23 cellular contexts compared by ENCODE assay signal in the genomic region with DNA sequence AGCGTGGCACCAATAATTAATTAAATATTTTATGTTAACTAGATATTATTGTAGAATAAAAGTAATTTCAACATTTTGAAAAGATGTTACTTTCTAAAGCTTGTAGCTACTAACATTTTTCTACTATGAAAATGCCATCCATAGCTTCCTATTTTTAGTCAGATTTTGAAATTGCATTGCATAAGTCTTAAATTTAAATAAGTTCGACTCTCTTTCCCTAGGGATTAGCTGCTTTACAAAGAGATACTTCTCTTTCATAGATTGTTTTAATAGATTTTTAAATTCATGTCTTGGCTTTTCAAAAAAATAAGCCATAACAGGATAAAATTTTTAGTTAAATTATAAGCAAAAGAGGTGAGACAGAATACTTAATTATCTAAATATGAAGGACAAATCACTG.
"Had no signal": no experiment of that assay in that cellular context is flagged by ENCODE, and none has a peak within 500 bp of the region (broad histone marks: within the 10 kb centered on the region; RNA-seq: fewer than 3 reads in every experiment).

No MANE protein-coding gene starts in this region.

- H3K36me3 Mint-ChIP-seq: memory B cell; mesothelial cell of epicardium; stimulated activated naive B cell treated with anti-CD40 and anti-IgM and Interleukin-4, amounts not matched to agents 10 μg/mL and 1 μg/mL and 100 μg/mL, for 72 hours had no signal

- H3K9me3 Mint-ChIP-seq: endodermal cell; neural crest cell; stimulated activated naive B cell treated with anti-CD40 and anti-IgM and Interleukin-4, amounts not matched to agents 10 μg/mL and 1 μg/mL and 100 μg/mL, for 72 hours had no signal

- ATAC-seq: heart right ventricle; natural killer cell; sciatic nerve; stimulated activated naive B cell treated with anti-CD40 and anti-IgM and Interleukin-4, amounts not matched to agents 10 μg/mL and 1 μg/mL and 100 μg/mL, for 72 hours; stimulated activated naive CD8-positive, alpha-beta T cell treated with anti-CD3 and anti-CD28 coated beads, Interleukin-15, amount 100 ng/mL, for 72 hours had no signal

- DNase-seq: colonic mucosa; effector CD4-positive, alpha-beta T cell; endodermal cell; erythroblast; heart right ventricle; hypothalamus; islet precursor cell; left lung; lower lobe of right lung; natural killer cell; posterior cingulate gyrus; stimulated activated CD4-positive, alpha-beta T cell treated with anti-CD3 and anti-CD28 coated beads, Interleukin-2, amount 100 ng/mL, for 24 hours; stimulated activated CD4-positive, alpha-beta T cell treated with anti-CD3 and anti-CD28 coated beads, Interleukin-4, amount 100 ng/mL, for 4 hours; stimulated activated naive B cell treated with anti-CD40 and anti-IgM and Interleukin-4, amounts not matched to agents 10 μg/mL and 1 μg/mL and 100 μg/mL, for 72 hours; stimulated activated naive CD8-positive, alpha-beta T cell treated with anti-CD3 and anti-CD28 coated beads, Interleukin-15, amount 100 ng/mL, for 72 hours; testis; transverse colon had no signal

- FAIRE-seq: endothelial cell of umbilical vein, frontal cortex had no signal

- H3K27ac Mint-ChIP-seq: endodermal cell; memory B cell; natural killer cell; stimulated activated naive B cell treated with anti-CD40 and anti-IgM and Interleukin-4, amounts not matched to agents 10 μg/mL and 1 μg/mL and 100 μg/mL, for 72 hours; stimulated activated naive CD8-positive, alpha-beta T cell treated with anti-CD3 and anti-CD28 coated beads, Interleukin-15, amount 100 ng/mL, for 72 hours had no signal
